Comparison of ENCODE assay signal across 19 cellular contexts in the genomic region with DNA sequence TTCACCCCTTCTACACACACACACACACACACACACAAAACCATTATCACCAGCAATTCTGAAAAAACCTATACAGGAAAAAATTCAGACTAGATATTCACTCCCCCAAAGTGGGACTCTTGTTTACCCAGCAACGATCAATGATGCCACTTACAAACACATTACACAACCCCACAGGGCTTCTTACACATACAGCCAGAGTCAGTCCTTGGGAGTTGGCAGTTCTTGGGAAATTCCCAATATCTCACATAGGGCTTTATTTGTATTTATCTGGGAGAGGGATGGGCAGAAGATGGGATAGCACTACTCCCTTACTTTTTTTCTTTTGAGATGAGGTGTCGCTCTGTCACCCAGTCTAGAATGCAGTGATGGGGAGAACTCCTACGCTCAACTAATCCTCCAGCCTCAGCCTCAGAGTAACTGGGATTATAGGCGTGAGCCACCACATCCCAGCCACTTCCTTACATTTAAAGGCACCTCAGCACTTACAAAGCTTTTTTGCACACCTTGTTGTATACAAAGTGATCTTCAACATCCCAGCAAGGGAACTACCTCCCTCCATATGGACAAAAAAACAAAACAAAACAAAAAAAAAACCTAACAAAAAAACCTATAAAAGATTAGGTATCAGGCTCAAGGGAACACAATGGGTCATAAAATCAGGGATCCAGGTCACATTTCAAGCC.
A peak's percentile ranks its signal among the peaks of the same experiment; 100 is the strongest.
DNase-seq lines count a peak whose midpoint lies in the region; ATAC-seq, FAIRE-seq and TF ChIP-seq lines count a peak whose summit lies in the region.
"Had no signal": no experiment of that assay in that cellular context is flagged by ENCODE, and none has a peak within 500 bp of the region (broad histone marks: within the 10 kb centered on the region; RNA-seq: fewer than 3 reads in every experiment).

No MANE protein-coding gene starts in this region.

- FAIRE-seq in GM12891 (lab: Jason Lieb, UNC) = no peak
- FAIRE-seq: endothelial cell of umbilical vein, HTR-8/SVneo had no signal

- DNase-seq in Daoy (ENCODE audit: low read depth) (peak; percentile 17), NCI-H226 (peak; percentile 49), GM12891 (ENCODE audit: insufficient read length, low spot score) (no peak), HuH-7.5 (ENCODE audit: low spot score) (no peak), NCI-H1930 (lab: John Stamatoyannopoulos, UW) (no peak)
- DNase-seq: activated CD4-positive, CD25-positive, alpha-beta regulatory T cell treated with anti-CD3 and anti-CD28 coated beads, Interleukin-2, amount 50 U/mL, for 72 hours; activated effector memory CD4-positive, alpha-beta T cell treated with anti-CD3 and anti-CD28 coated beads, Interleukin-2, amount 50 U/mL, for 16 hours; anterior cingulate cortex; COR-L47; GDM1; NCI-H187; NCI-H526 treated with DMSO at 0.1 percent for 48 hours; T-helper 17 cell had no signal

- H3K9ac ChIP-seq in endocrine pancreas (ENCODE audit: control insufficient read depth, insufficient read depth, low read length) (peak overlapping the region; percentile 11), liver (ENCODE audit: low read depth in 1 of 2, low read length in 2 of 2) (no peak overlapping the region)

- H3K36me3 ChIP-seq in endocrine pancreas (ENCODE audit: control insufficient read depth, insufficient read depth, low read length) (no peaks in the 10 kb centered on the region), liver (ENCODE audit: control insufficient read depth in 4 of 4, insufficient read depth in 3 of 4, low read depth in 1 of 4, low read length in 3 of 4) (no peaks in the 10 kb centered on the region)

- 66% methylated on average over 4 of the region's 4 CpGs for WGBS in liver

- H3K4me3 ChIP-seq in endocrine pancreas (ENCODE audit: control insufficient read depth, insufficient read depth, low read length) (no peak overlapping the region), liver (ENCODE audit: low read depth in 1 of 3, low read length in 3 of 3) (no peak overlapping the region)

- H3K27me3 ChIP-seq in endocrine pancreas (ENCODE audit: control insufficient read depth, insufficient read depth, low read length) = no peaks in the 10 kb centered on the region
- H3K27me3 ChIP-seq in liver (ENCODE audit: control insufficient read depth in 4 of 4, insufficient read depth in 4 of 4, low read length in 3 of 4) = no peaks in the 10 kb centered on the region

- H3K9me3 ChIP-seq in endocrine pancreas (ENCODE audit: control insufficient read depth, low read length) = no peaks in the 10 kb centered on the region
- no peaks in the 10 kb centered on the region for H3K9me3 ChIP-seq in liver (ENCODE audit: control insufficient read depth in 4 of 4, low read length in 3 of 4)

- peak overlapping the region; percentile 30 to 55 for H3K27ac ChIP-seq in liver (ENCODE audit: low read depth in 1 of 2, low read length in 2 of 2)

- no peak for ATAC-seq in SK-N-SH treated with all-trans-retinoic acid at 6 μM for 48 hours
- ATAC-seq: HCT116, T-helper 17 cell had no signal

- H3K4me1 ChIP-seq in endocrine pancreas (ENCODE audit: control insufficient read depth, insufficient read depth, low read length) (peaks cover 40% of the 10 kb centered on the region), liver (ENCODE audit: control insufficient read depth in 4 of 4, insufficient read depth in 4 of 4, low read length in 3 of 4) (peaks cover 17 to 60% (median 36%) of the 10 kb centered on the region in 4 donors)

- no peak for TF ChIP-seq POLR2A in GM12891 (IDR thresholded peaks at IDR 0.05; ENCODE audit: low read depth, low read length)

- no peak for TF ChIP-seq CTCF in liver (IDR thresholded peaks at IDR 0.05; ENCODE audit: low read depth, low read length, missing input control)

- TF ChIP-seq RAD21 in liver (IDR thresholded peaks at IDR 0.05) = peak in 1 of 2 donors; percentile 49

TF ChIP-seq in liver, 16 proteins besides CTCF, POLR2A, EP300 and RAD21 (continues in another document):
- no peak for TF ChIP-seq NR2F2 (IDR thresholded peaks at IDR 0.05)
- peak; percentile 55 for TF ChIP-seq ATF3 (IDR thresholded peaks at IDR 0.05)
- peak; percentile 12 for TF ChIP-seq MAX (IDR thresholded peaks at IDR 0.05)
- TF ChIP-seq HNF4A (conservative IDR thresholded peaks at IDR 0.05) = peak; percentile 51 to 64
- TF ChIP-seq FOXA1 (IDR thresholded peaks at IDR 0.05) = peak; percentile 69
- TF ChIP-seq EGR1 (IDR thresholded peaks at IDR 0.05; ENCODE audit: low read depth in 2 of 2) = no peak
- TF ChIP-seq SP1 (IDR thresholded peaks at IDR 0.05) = peak; percentile 38
- TF ChIP-seq RXRA (IDR thresholded peaks at IDR 0.05) = peak; percentile 45 to 53
- no peak for TF ChIP-seq GABPA (IDR thresholded peaks at IDR 0.05 in 1 of 2, conservative IDR thresholded peaks at IDR 0.05 in 1 of 2)
- TF ChIP-seq HNF4G (IDR thresholded peaks at IDR 0.05) = no peak
- TF ChIP-seq TAF1 (conservative IDR thresholded peaks at IDR 0.05) = no peak
- no peak for TF ChIP-seq YY1 (IDR thresholded peaks at IDR 0.05)
- TF ChIP-seq JUND (IDR thresholded peaks at IDR 0.05) = peak; percentile 39 to 57
- peak; percentile 78 for TF ChIP-seq FOXA2 (IDR thresholded peaks at IDR 0.05)

TF ChIP-seq in GM12891, 5 proteins besides CTCF, POLR2A, EP300 and RAD21:
- TF ChIP-seq PAX5 (IDR thresholded peaks at IDR 0.05; ENCODE audit: insufficient read depth, low read length, severe bottlenecking) (no peak), TAF1 (IDR thresholded peaks at IDR 0.05; ENCODE audit: low read depth, low read length) (no peak), SPI1 (IDR thresholded peaks at IDR 0.05; ENCODE audit: low read depth, low read length) (no peak)
TF ChIP-seq in GM12891: peak in this region for 0.

TF ChIP-seq in SK-N-SH treated with all-trans-retinoic acid at 6 μM for 48 hours, 23 proteins besides CTCF, POLR2A, EP300 and RAD21:
- no peak for TF ChIP-seq ESRRG (CRISPR knock-in tag; IDR thresholded peaks at IDR 0.05)
- TF ChIP-seq, protein P1, sequence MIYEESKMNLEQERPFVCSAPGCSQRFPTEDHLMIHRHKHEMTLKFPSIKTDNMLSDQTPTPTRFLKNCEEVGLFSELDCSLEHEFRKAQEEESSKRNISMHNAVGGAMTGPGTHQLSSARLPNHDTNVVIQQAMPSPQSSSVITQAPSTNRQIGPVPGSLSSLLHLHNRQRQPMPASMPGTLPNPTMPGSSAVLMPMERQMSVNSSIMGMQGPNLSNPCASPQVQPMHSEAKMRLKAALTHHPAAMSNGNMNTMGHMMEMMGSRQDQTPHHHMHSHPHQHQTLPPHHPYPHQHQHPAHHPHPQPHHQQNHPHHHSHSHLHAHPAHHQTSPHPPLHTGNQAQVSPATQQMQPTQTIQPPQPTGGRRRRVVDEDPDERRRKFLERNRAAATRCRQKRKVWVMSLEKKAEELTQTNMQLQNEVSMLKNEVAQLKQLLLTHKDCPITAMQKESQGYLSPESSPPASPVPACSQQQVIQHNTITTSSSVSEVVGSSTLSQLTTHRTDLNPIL (CRISPR knock-in tag; IDR thresholded peaks at IDR 0.05; ENCODE audit: low read depth) = no peak
- TF ChIP-seq ZNF8 (CRISPR knock-in tag; IDR thresholded peaks at IDR 0.05) = no peak
- TF ChIP-seq CSDC2 (CRISPR knock-in tag; IDR thresholded peaks at IDR 0.05) = no peak
- TF ChIP-seq POU6F1 (CRISPR knock-in tag; IDR thresholded peaks at IDR 0.05; ENCODE audit: borderline replicate concordance, low read depth) = no peak
- TF ChIP-seq TCF4 (CRISPR knock-in tag; IDR thresholded peaks at IDR 0.05; ENCODE audit: borderline replicate concordance) = no peak
- TF ChIP-seq, protein P2, sequence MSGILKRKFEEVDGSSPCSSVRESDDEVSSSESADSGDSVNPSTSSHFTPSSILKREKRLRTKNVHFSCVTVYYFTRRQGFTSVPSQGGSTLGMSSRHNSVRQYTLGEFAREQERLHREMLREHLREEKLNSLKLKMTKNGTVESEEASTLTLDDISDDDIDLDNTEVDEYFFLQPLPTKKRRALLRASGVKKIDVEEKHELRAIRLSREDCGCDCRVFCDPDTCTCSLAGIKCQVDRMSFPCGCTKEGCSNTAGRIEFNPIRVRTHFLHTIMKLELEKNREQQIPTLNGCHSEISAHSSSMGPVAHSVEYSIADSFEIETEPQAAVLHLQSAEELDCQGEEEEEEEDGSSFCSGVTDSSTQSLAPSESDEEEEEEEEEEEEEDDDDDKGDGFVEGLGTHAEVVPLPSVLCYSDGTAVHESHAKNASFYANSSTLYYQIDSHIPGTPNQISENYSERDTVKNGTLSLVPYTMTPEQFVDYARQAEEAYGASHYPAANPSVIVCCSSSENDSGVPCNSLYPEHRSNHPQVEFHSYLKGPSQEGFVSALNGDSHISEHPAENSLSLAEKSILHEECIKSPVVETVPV (CRISPR knock-in tag; IDR thresholded peaks at IDR 0.05) = no peak
- no peak for TF ChIP-seq ZNF70 (CRISPR knock-in tag; IDR thresholded peaks at IDR 0.05)
- no peak for TF ChIP-seq PATZ1 (CRISPR knock-in tag; IDR thresholded peaks at IDR 0.05; ENCODE audit: borderline replicate concordance)
TF ChIP-seq in SK-N-SH treated with all-trans-retinoic acid at 6 μM for 48 hours: peak in this region for 0.

Comparison
In these comparisons a context has a peak if more than half of its experiments do, and no peak if none do; other contexts are left out.
1. DNase-seq: peak in Daoy (single experiment) and NCI-H226 (single experiment); none in GM12891 (single experiment), HuH-7.5 (single experiment) and NCI-H1930 (0 of 2).